Comparison of ENCODE assay signal across 8 cellular contexts in genomic region chr10:42781893-42782445, GRCh38. TPM values are rescaled to one million over a fixed set of nuclear protein-coding genes. Genes with fewer than 3 reads are reported as not detected.
DNase-seq lines count a peak whose midpoint lies in the region; TF ChIP-seq lines count a peak whose summit lies in the region.

No MANE protein-coding gene starts in this region.

- H3K9me3 ChIP-seq in NT2/D1 (ENCODE audit: insufficient read depth, low read length) = no peaks in the 10 kb centered on the region
- no peaks in the 10 kb centered on the region for H3K9me3 ChIP-seq in mononuclear cell (ENCODE audit: low read depth, low read length)

- peaks cover 37% of the 10 kb centered on the region for H3K36me3 ChIP-seq in NT2/D1 (ENCODE audit: insufficient read depth, insufficient read length, low read length)

- H3K27me3 ChIP-seq in NT2/D1 (ENCODE audit: insufficient read depth, insufficient read length) (no peaks in the 10 kb centered on the region), mononuclear cell (ENCODE audit: insufficient read depth, low read length) (no peaks in the 10 kb centered on the region)

- H3K4me3 ChIP-seq in NT2/D1 (ENCODE audit: insufficient read length, low read depth) = peak overlapping the region; percentile 89
- peak overlapping the region; percentile 95 for H3K4me3 ChIP-seq in coronary artery
- peak overlapping the region; percentile 69 for H3K4me3 ChIP-seq in mononuclear cell (ENCODE audit: low read length)

- H3K4me1 ChIP-seq in NT2/D1 (ENCODE audit: insufficient read depth, insufficient read length) (peaks cover 5% of the 10 kb centered on the region), mononuclear cell (ENCODE audit: insufficient read depth, low read length) (peaks cover 20% of the 10 kb centered on the region)

- no peak for TF ChIP-seq CTCF in coronary artery (IDR thresholded peaks at IDR 0.05)

- DNase-seq in NCI-H345 (lab: John Stamatoyannopoulos, UW) (peak; percentile 1), NCI-H345 treated with DMSO at 0.1 percent for 48 hours (lab: John Stamatoyannopoulos, UW; ENCODE audit: unreplicated experiment) (no peak), NT2/D1 (ENCODE audit: low read depth, low spot score) (no peak), coronary artery (ENCODE audit: low spot score) (no peak), middle frontal gyrus (ENCODE audit: extremely low spot score, low spot score) (no peak), NCI-H1930 (lab: John Stamatoyannopoulos, UW) (no peak)
- DNase-seq in effector CD8-positive, alpha-beta T cell (lab: John Stamatoyannopoulos, UW) = no peak

- peak overlapping the region; percentile 93 for H3K9ac ChIP-seq in NT2/D1 (ENCODE audit: insufficient read length, low read depth)

- H3K27ac ChIP-seq in coronary artery = peak overlapping the region; percentile 85 to 96

RNA-seq across cellular contexts. Expression of gene BMS1, which starts 0.6 kb away (rescaled TPM):
- total RNA-seq in mononuclear cell = 14.5 TPM
